ENCODE assay signal across 9 cellular contexts in genomic region chr14:100222219-100223093, GRCh38. TPM values are rescaled to one million over a fixed set of nuclear protein-coding genes. Genes with fewer than 3 reads are reported as not detected.
A peak's percentile ranks its signal among the peaks of the same experiment; 100 is the strongest.
DNase-seq lines count a peak whose midpoint lies in the region; ATAC-seq and TF ChIP-seq lines count a peak whose summit lies in the region.
"Had no signal": no experiment of that assay in that cellular context is flagged by ENCODE, and none has a peak within 500 bp of the region (broad histone marks: within the 10 kb centered on the region; RNA-seq: fewer than 3 reads in every experiment).

No MANE protein-coding gene starts in this region.

- H2AFZ ChIP-seq in KMS-11 (ENCODE audit: low read depth): peak overlapping the region; percentile 70; the same call in 1 of the 2 replicates
- no peak overlapping the region for H2AFZ ChIP-seq in fibroblast of lung (ENCODE audit: low read length)

- H3K9ac ChIP-seq in KMS-11 (no peak overlapping the region), fibroblast of lung (ENCODE audit: insufficient read depth, low read length) (no peak overlapping the region)

- H3K4me2 ChIP-seq in KMS-11 (peak overlapping the region; percentile 83; the same call in 1 of the 2 replicates), fibroblast of lung (ENCODE audit: extremely low read depth, insufficient read depth, low read length) (peak overlapping the region; percentile 79)

- no peak overlapping the region for H3K4me3 ChIP-seq in KMS-11 (IDR thresholded peaks at IDR 0.05; ENCODE audit: insufficient read depth, low read depth, low read length)
- peak overlapping the region; percentile 54 to 70 (median 62) for H3K4me3 ChIP-seq in fibroblast of lung (replicated peaks in 1 of 4; ENCODE audit: control extremely low read depth in 1 of 4, insufficient read depth in 1 of 4, low read depth in 3 of 4, low read length in 4 of 4)

- H3K36me3 ChIP-seq in KMS-11 (ENCODE audit: insufficient read depth): no peaks in the 10 kb centered on the region
- no peaks in the 10 kb centered on the region for H3K36me3 ChIP-seq in fibroblast of lung (ENCODE audit: control insufficient read depth, insufficient read depth, low read length)

- TF ChIP-seq CTCF in KMS-11 (conservative IDR thresholded peaks at IDR 0.05; ENCODE audit: low read depth, low read length) (no peak), fibroblast of lung (conservative IDR thresholded peaks at IDR 0.05 in 1 of 2, IDR thresholded peaks at IDR 0.05 in 1 of 2; ENCODE audit: low read depth in 1 of 2, low read length in 2 of 2) (no peak)

- DNase-seq in SIG-M5 treated with dmso at 0.1 percent for 504 hours (lab: John Stamatoyannopoulos, UW; ENCODE audit: unreplicated experiment) (peak; percentile 12), SIG-M5 (lab: John Stamatoyannopoulos, UW) (no peak), fibroblast of lung (ENCODE audit: low read depth in 2 of 2) (no peak), dedifferentiated amniotic fluid mesenchymal stem cell (ENCODE audit: extremely low spot score) (no peak), posterior vena cava (ENCODE audit: low spot score) (no peak), SK-N-DZ (ENCODE audit: low spot score) (no peak)

- no peaks in the 10 kb centered on the region for H3K9me3 Mint-ChIP-seq in stimulated activated memory B cell treated with anti-CD40 and anti-IgM and Interleukin-4, amounts not matched to agents 10 μg/mL and 1 μg/mL and 100 μg/mL, for 72 hours
- H3K9me3 Mint-ChIP-seq: stimulated activated naive CD8-positive, alpha-beta T cell treated with anti-CD3 and anti-CD28 coated beads, Interleukin-15, Interleukin-2, amounts not matched to agents 100 ng/mL and 50 ng/mL, for 24 hours had no signal

- H3K4me3 Mint-ChIP-seq in stimulated activated memory B cell treated with anti-CD40 and anti-IgM and Interleukin-4, amounts not matched to agents 10 μg/mL and 1 μg/mL and 100 μg/mL, for 72 hours: no peak overlapping the region

- no peaks in the 10 kb centered on the region for H3K27me3 ChIP-seq in KMS-11 (ENCODE audit: insufficient read depth, low read depth)
- no peaks in the 10 kb centered on the region for H3K27me3 ChIP-seq in fibroblast of lung (ENCODE audit: control insufficient read depth, insufficient read depth, low read length)

- peak; percentile 4 for ATAC-seq in stimulated activated memory B cell treated with anti-CD40 and anti-IgM and Interleukin-4, amounts not matched to agents 10 μg/mL and 1 μg/mL and 100 μg/mL, for 72 hours

- peaks cover 16% of the 10 kb centered on the region for H3K4me1 Mint-ChIP-seq in stimulated activated memory B cell treated with anti-CD40 and anti-IgM and Interleukin-4, amounts not matched to agents 10 μg/mL and 1 μg/mL and 100 μg/mL, for 72 hours

- H3K27me3 Mint-ChIP-seq in stimulated activated memory B cell treated with anti-CD40 and anti-IgM and Interleukin-4, amounts not matched to agents 10 μg/mL and 1 μg/mL and 100 μg/mL, for 72 hours: no peaks in the 10 kb centered on the region
- H3K27me3 Mint-ChIP-seq: stimulated activated naive CD8-positive, alpha-beta T cell treated with anti-CD3 and anti-CD28 coated beads, Interleukin-15, Interleukin-2, amounts not matched to agents 100 ng/mL and 50 ng/mL, for 24 hours had no signal

- intact Hi-C loops in posterior vena cava (cut with DNase I): no loop called here

- peaks cover 18% of the 10 kb centered on the region for H3K4me1 ChIP-seq in KMS-11 (ENCODE audit: low read depth, poor library complexity, severe bottlenecking)
- peaks cover 7% of the 10 kb centered on the region for H3K4me1 ChIP-seq in fibroblast of lung (ENCODE audit: control insufficient read depth, extremely low read depth, insufficient read depth, low read length)

- H3K27ac ChIP-seq in KMS-11: peak overlapping the region; percentile 61; the same call in 1 of the 2 replicates
- H3K27ac ChIP-seq in fibroblast of lung (ENCODE audit: insufficient read depth, low read length): peak overlapping the region; percentile 66

- H3K79me2 ChIP-seq in KMS-11 (ENCODE audit: insufficient read depth, low read depth) (no peaks in the 10 kb centered on the region; the same call in 1 of the 2 replicates), fibroblast of lung (ENCODE audit: control insufficient read depth, insufficient read depth, low read length) (no peaks in the 10 kb centered on the region)

- H3K27ac Mint-ChIP-seq in stimulated activated memory B cell treated with anti-CD40 and anti-IgM and Interleukin-4, amounts not matched to agents 10 μg/mL and 1 μg/mL and 100 μg/mL, for 72 hours: no peak overlapping the region
- H3K27ac Mint-ChIP-seq: stimulated activated naive CD8-positive, alpha-beta T cell treated with anti-CD3 and anti-CD28 coated beads, Interleukin-15, Interleukin-2, amounts not matched to agents 100 ng/mL and 50 ng/mL, for 24 hours had no signal

- H3K9me3 ChIP-seq in fibroblast of lung (ENCODE audit: control insufficient read depth, insufficient read depth, low read depth, low read length): no peaks in the 10 kb centered on the region

- no peaks in the 10 kb centered on the region for H3K36me3 Mint-ChIP-seq in stimulated activated memory B cell treated with anti-CD40 and anti-IgM and Interleukin-4, amounts not matched to agents 10 μg/mL and 1 μg/mL and 100 μg/mL, for 72 hours

- no peaks in the 10 kb centered on the region for H4K20me1 ChIP-seq in KMS-11 (ENCODE audit: insufficient read depth)
- H4K20me1 ChIP-seq in fibroblast of lung (ENCODE audit: control insufficient read depth, extremely low read depth, insufficient read depth, low read length): no peaks in the 10 kb centered on the region

RNA-seq across cellular contexts. Expression of gene YY1, which starts 16.5 kb away (rescaled TPM):
- 37.5 and 40.8 TPM in 2 replicates for total RNA-seq in fibroblast of lung
- polyA plus RNA-seq in fibroblast of lung: 33.8 and 41.9 TPM in 2 replicates
- polyA plus RNA-seq in fibroblast of lung (2012): 41.6 and 46.1 TPM in 2 replicates
- polyA minus RNA-seq in fibroblast of lung (ENCODE audit: low replicate concordance): 12.4 and 17.8 TPM in 2 replicates
- total RNA-seq in posterior vena cava: 10 to 100 TPM; 41.4 to 46.2 TPM
- polyA plus RNA-seq in SK-N-DZ (2014; cell fraction: cytosol; rRNA removed): 25.7 and 28.4 TPM in 2 replicates
- 24.4 and 31.4 TPM in 2 replicates for polyA plus RNA-seq in SK-N-DZ (2014; cell fraction: nucleus; rRNA removed)
